In the genomic region with DNA sequence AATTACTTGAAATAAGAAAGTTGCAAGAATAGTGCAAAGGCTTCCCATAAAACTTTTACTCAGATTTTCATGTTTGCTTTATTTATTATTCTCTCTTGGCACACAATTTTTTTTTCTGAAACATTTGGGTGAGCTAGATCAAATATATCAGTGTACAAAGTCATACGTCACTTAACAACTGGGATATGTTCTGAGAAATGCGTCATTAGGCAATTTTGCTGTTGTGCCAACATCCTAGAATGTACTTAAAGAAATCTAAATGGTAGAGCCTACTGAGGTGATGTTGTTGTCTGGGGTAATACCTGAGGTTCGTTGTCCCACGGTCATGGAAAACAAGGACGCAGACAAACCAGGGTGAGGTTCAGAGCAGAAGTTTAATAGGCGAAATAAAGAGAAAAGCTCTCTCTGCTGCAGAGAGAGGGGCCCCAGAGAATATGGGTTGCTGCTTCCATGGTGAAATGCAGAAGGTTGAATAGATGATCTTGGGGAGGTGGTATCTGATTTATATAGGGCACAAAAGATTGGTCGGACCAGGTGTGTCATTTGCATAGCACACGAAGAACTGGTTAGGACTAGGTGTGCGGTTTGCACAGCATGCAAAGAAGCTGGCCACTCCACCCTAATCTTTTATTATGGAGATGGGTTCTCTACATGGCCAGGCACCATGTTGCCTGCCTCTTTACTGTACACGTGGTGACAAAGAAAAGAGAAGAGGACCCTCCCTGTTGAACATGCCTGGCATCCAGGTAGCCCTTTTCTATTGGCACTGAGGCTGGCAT, we compare ENCODE assay signal across 1 cellular context.
A peak's percentile ranks its signal among the peaks of the same experiment; 100 is the strongest.
TF ChIP-seq lines count a peak whose summit lies in the region.

No MANE protein-coding gene starts in this region.

TF ChIP-seq in GM12878, 131 proteins besides CTCF, POLR2A, EP300 and RAD21:
- TF ChIP-seq CEBPB (IDR thresholded peaks at IDR 0.05; ENCODE audit: borderline replicate concordance in 1 of 2, low read depth in 2 of 2, low read length in 2 of 2) (no peak), STAT1 (conservative IDR thresholded peaks at IDR 0.05) (no peak), POLR2AphosphoS5 (IDR thresholded peaks at IDR 0.05; ENCODE audit: low read length) (0 out of 2 replicates have a peak, but pooled peaks have one; percentile 43), ETV6 (conservative IDR thresholded peaks at IDR 0.05 in 1 of 2, IDR thresholded peaks at IDR 0.05 in 1 of 2; ENCODE audit: borderline replicate concordance in 1 of 2, low read depth in 1 of 2) (no peak), RUNX3 (IDR thresholded peaks at IDR 0.05; ENCODE audit: low read length) (peak; percentile 24; the same call in 1 of the 2 replicates), NR2C1 (IDR thresholded peaks at IDR 0.05) (no peak), LARP7 (IDR thresholded peaks at IDR 0.05) (no peak), FOXM1 (IDR thresholded peaks at IDR 0.05; ENCODE audit: low read depth, low read length) (no peak), POU2F2 (IDR thresholded peaks at IDR 0.05; ENCODE audit: borderline replicate concordance, low read depth, low read length) (peak; percentile 74; the same call in 1 of the 3 replicates), BCL11A (IDR thresholded peaks at IDR 0.05; ENCODE audit: low read depth, low read length) (no peak)
- TF ChIP-seq, protein P1, sequence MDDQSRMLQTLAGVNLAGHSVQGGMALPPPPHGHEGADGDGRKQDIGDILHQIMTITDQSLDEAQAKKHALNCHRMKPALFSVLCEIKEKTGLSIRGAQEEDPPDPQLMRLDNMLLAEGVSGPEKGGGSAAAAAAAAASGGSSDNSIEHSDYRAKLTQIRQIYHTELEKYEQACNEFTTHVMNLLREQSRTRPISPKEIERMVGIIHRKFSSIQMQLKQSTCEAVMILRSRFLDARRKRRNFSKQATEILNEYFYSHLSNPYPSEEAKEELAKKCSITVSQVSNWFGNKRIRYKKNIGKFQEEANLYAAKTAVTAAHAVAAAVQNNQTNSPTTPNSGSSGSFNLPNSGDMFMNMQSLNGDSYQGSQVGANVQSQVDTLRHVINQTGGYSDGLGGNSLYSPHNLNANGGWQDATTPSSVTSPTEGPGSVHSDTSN (IDR thresholded peaks at IDR 0.05; ENCODE audit: insufficient replicate concordance, low read depth, low read length) = no peak
- TF ChIP-seq, protein P2, sequence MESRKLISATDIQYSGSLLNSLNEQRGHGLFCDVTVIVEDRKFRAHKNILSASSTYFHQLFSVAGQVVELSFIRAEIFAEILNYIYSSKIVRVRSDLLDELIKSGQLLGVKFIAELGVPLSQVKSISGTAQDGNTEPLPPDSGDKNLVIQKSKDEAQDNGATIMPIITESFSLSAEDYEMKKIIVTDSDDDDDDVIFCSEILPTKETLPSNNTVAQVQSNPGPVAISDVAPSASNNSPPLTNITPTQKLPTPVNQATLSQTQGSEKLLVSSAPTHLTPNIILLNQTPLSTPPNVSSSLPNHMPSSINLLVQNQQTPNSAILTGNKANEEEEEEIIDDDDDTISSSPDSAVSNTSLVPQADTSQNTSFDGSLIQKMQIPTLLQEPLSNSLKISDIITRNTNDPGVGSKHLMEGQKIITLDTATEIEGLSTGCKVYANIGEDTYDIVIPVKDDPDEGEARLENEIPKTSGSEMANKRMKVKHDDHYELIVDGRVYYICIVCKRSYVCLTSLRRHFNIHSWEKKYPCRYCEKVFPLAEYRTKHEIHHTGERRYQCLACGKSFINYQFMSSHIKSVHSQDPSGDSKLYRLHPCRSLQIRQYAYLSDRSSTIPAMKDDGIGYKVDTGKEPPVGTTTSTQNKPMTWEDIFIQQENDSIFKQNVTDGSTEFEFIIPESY (IDR thresholded peaks at IDR 0.05) = no peak
